ENCODE assay signal across 8 cellular contexts in genomic region chr11:12365965-12366575, GRCh38. TPM values are rescaled to one million over a fixed set of nuclear protein-coding genes. Genes with fewer than 3 reads are reported as not detected.
DNase-seq lines count a peak whose midpoint lies in the region; ATAC-seq and TF ChIP-seq lines count a peak whose summit lies in the region.
"Not testable (repeated sequence)": the region's sequence is repeated elsewhere in the genome, so short reads cannot be mapped to it uniquely, and the experiment has no call there.

No MANE protein-coding gene starts in this region.

- peak; percentile 12 for DNase-seq in DMS 273 (lab: John Stamatoyannopoulos, UW; ENCODE audit: unreplicated experiment)
- peak; percentile 47 to 78 for DNase-seq in NCI-H187 (lab: John Stamatoyannopoulos, UW)
- DNase-seq in RPMI7951 (ENCODE audit: low read depth), result peak; percentile 37
- peak; percentile 24 to 25 for DNase-seq in activated CD4-positive, alpha-beta T cell treated with anti-CD3 and anti-CD28 coated beads, Interleukin-2, amount 50 U/mL, for 4 hours
- peak; percentile 75 for DNase-seq in activated naive CD4-positive, alpha-beta T cell treated with anti-CD3 and anti-CD28 coated beads for 36 hours
- DNase-seq in esophagus muscularis mucosa (ENCODE audit: extremely low spot score), result peak; percentile 57
- peak in 8 of 9 donors; percentile 28 to 83 (median 76) for DNase-seq in naive thymus-derived CD4-positive, alpha-beta T cell
- peak; percentile 16 for DNase-seq in stimulated activated CD8-positive, alpha-beta memory T cell treated with anti-CD3 and anti-CD28 coated beads, Interleukin-15, amount 100 ng/mL, for 1 hour (ENCODE audit: low read depth)

- peaks cover 2 to 12% (median 9%) of the 10 kb centered on the region in 4 donors for H3K4me1 ChIP-seq in esophagus muscularis mucosa
- peaks cover 40 to 41% of the 10 kb centered on the region in 2 donors for H3K4me1 ChIP-seq in naive thymus-derived CD4-positive, alpha-beta T cell (ENCODE audit: control insufficient read depth in 2 of 2, insufficient read depth in 2 of 2, low read length in 2 of 2)

- intact Hi-C loops in activated naive CD4-positive, alpha-beta T cell treated with anti-CD3 and anti-CD28 coated beads for 36 hours (cut with micrococcal nuclease); esophagus muscularis mucosa (cut with DNase I): not testable (repeated sequence)
- intact Hi-C loops in naive thymus-derived CD4-positive, alpha-beta T cell (cut with micrococcal nuclease), result loop anchor here in 1 of 2 donors (1.0 to 10.0 kb wide), 5 partner anchors 9 to 911 kb away; partner anchors contain the start of genes BMAL1 and USP47

- H3K36me3 ChIP-seq in esophagus muscularis mucosa; naive thymus-derived CD4-positive, alpha-beta T cell (ENCODE audit: control insufficient read depth in 2 of 3, insufficient read depth in 3 of 3, low read length in 3 of 3): not testable (repeated sequence)

- POLR2A ChIA-PET in naive thymus-derived CD4-positive, alpha-beta T cell (lab: Charles Lee), result interaction anchor here (0.6 to 3.6 kb wide), 9 partner anchors 9 to 1422 kb away, joined by 3 to 37 read pairs (median 5); partner anchors contain the start of gene PARVA

- H3K27me3 ChIP-seq in esophagus muscularis mucosa; naive thymus-derived CD4-positive, alpha-beta T cell (ENCODE audit: control insufficient read depth in 2 of 2, insufficient read depth in 2 of 2, low read length in 2 of 2): not testable (repeated sequence)

- not testable (repeated sequence) for H3K36me3 Mint-ChIP-seq in activated naive CD4-positive, alpha-beta T cell treated with anti-CD3 and anti-CD28 coated beads for 36 hours (ENCODE audit: low read depth)
- peaks cover 9 to 28% (median 22%) of the 10 kb centered on the region in 5 donors for H3K36me3 Mint-ChIP-seq in naive thymus-derived CD4-positive, alpha-beta T cell

- not testable (repeated sequence) for H3K4me3 ChIP-seq in esophagus muscularis mucosa
- peak overlapping the region; percentile 38 for H3K4me3 ChIP-seq in naive thymus-derived CD4-positive, alpha-beta T cell (ENCODE audit: low read length)

- not testable (repeated sequence) for H3K27me3 Mint-ChIP-seq in activated naive CD4-positive, alpha-beta T cell treated with anti-CD3 and anti-CD28 coated beads for 36 hours (ENCODE audit: low read depth)
- H3K27me3 Mint-ChIP-seq in naive thymus-derived CD4-positive, alpha-beta T cell, result peaks cover 0 to 38% (median 4%) of the 10 kb centered on the region in 5 donors

- CTCF ChIA-PET in activated naive CD4-positive, alpha-beta T cell treated with anti-CD3 and anti-CD28 coated beads for 36 hours (lab: Charles Lee), result interaction anchor here (0.9 to 1.6 kb wide), 2 partner anchors 35 to 522 kb away, joined by 4 to 5 read pairs; no protein-coding TSS in a partner anchor
- CTCF ChIA-PET in naive thymus-derived CD4-positive, alpha-beta T cell (lab: Charles Lee), result interaction anchor here (1.2 to 2.6 kb wide), 8 partner anchors 9 to 523 kb away, joined by 3 to 16 read pairs (median 6); no protein-coding TSS in a partner anchor

- not testable (repeated sequence) for TF ChIP-seq CTCF in esophagus muscularis mucosa (IDR thresholded peaks at IDR 0.05)

- TF ChIP-seq EP300 in esophagus muscularis mucosa (IDR thresholded peaks at IDR 0.05), result not testable (repeated sequence)

- 53% methylated on average over 12 of the region's 14 CpGs for WGBS in esophagus muscularis mucosa

- not testable (repeated sequence) for TF ChIP-seq POLR2A in esophagus muscularis mucosa (IDR thresholded peaks at IDR 0.05; ENCODE audit: low read depth)

- H3K27ac Mint-ChIP-seq in activated naive CD4-positive, alpha-beta T cell treated with anti-CD3 and anti-CD28 coated beads for 36 hours, result peak overlapping the region; percentile 57
- peak overlapping the region; percentile 65 to 97 (median 89) for H3K27ac Mint-ChIP-seq in naive thymus-derived CD4-positive, alpha-beta T cell

- peak overlapping the region; percentile 38 for H3K4me3 Mint-ChIP-seq in activated naive CD4-positive, alpha-beta T cell treated with anti-CD3 and anti-CD28 coated beads for 36 hours
- peak overlapping the region; percentile 53 to 79 (median 70) for H3K4me3 Mint-ChIP-seq in naive thymus-derived CD4-positive, alpha-beta T cell

- not testable (repeated sequence) for ATAC-seq in naive thymus-derived CD4-positive, alpha-beta T cell

- H3K4me1 Mint-ChIP-seq in activated naive CD4-positive, alpha-beta T cell treated with anti-CD3 and anti-CD28 coated beads for 36 hours (ENCODE audit: low read depth), result peaks cover 52% of the 10 kb centered on the region
- H3K4me1 Mint-ChIP-seq in naive thymus-derived CD4-positive, alpha-beta T cell, result peaks cover 15 to 74% (median 64%) of the 10 kb centered on the region in 7 donors

- peaks cover 17% of the 10 kb centered on the region for H3K9me3 Mint-ChIP-seq in activated naive CD4-positive, alpha-beta T cell treated with anti-CD3 and anti-CD28 coated beads for 36 hours
- H3K9me3 Mint-ChIP-seq in naive thymus-derived CD4-positive, alpha-beta T cell, result peaks cover 8 to 62% (median 42%) of the 10 kb centered on the region in 11 donors

- not testable (repeated sequence) for H3K9me3 ChIP-seq in esophagus muscularis mucosa; naive thymus-derived CD4-positive, alpha-beta T cell (ENCODE audit: control insufficient read depth in 2 of 3, low read length in 3 of 3)

- not testable (repeated sequence) for H3K27ac ChIP-seq in esophagus muscularis mucosa (replicated peaks in 1 of 4)
- H3K27ac ChIP-seq in naive thymus-derived CD4-positive, alpha-beta T cell (ENCODE audit: low read depth, low read length), result peak overlapping the region; percentile 40

RNA-seq across cellular contexts. Expression of gene PARVA, which starts 11.3 kb away (rescaled TPM):
- total RNA-seq in RPMI7951 (2014; rRNA removed; shearing (Covaris generic)), result 31.1 and 47.8 TPM in 2 replicates
- under 1 TPM; 0.22 to 0.38 TPM for total RNA-seq in activated naive CD4-positive, alpha-beta T cell treated with anti-CD3 and anti-CD28 coated beads for 36 hours
- total RNA-seq in esophagus muscularis mucosa, result 100 to 1,000 TPM; 181 to 228 (median 210) TPM
- under 1 TPM; 0.07 to 0.97 (median 0.73) TPM for total RNA-seq in naive thymus-derived CD4-positive, alpha-beta T cell
- under 1 TPM; 0.38 to 0.69 TPM for polyA plus RNA-seq in naive thymus-derived CD4-positive, alpha-beta T cell

Comparison
In these comparisons a context has a peak if more than half of its experiments do, and no peak if none do; other contexts are left out.
1. DNase-seq: peak in every context shown above with its lines; median percentile 76 in naive thymus-derived CD4-positive, alpha-beta T cell; 75 in activated naive CD4-positive, alpha-beta T cell treated with anti-CD3 and anti-CD28 coated beads for 36 hours; 62 in NCI-H187; 57 in esophagus muscularis mucosa; 37 in RPMI7951; 24 in activated CD4-positive, alpha-beta T cell treated with anti-CD3 and anti-CD28 coated beads, Interleukin-2, amount 50 U/mL, for 4 hours; 16 in stimulated activated CD8-positive, alpha-beta memory T cell treated with anti-CD3 and anti-CD28 coated beads, Interleukin-15, amount 100 ng/mL, for 1 hour; 12 in DMS 273.
2. RNA of gene PARVA, which starts 11.3 kb away (total RNA-seq): 181 to 228 TPM in esophagus muscularis mucosa and 31.1 to 47.8 TPM in RPMI7951; 0.07 to 0.97 TPM in naive thymus-derived CD4-positive, alpha-beta T cell and 0.22 to 0.38 TPM in activated naive CD4-positive, alpha-beta T cell treated with anti-CD3 and anti-CD28 coated beads for 36 hours; every median in the first group is over 10 times any median in the second.